Comparison of ENCODE assay signal across 8 cellular contexts in genomic region chr3:169661567-169662214, GRCh38. TPM values are rescaled to one million over a fixed set of nuclear protein-coding genes. Genes with fewer than 3 reads are reported as not detected.
DNase-seq lines count a peak whose midpoint lies in the region; ATAC-seq and TF ChIP-seq lines count a peak whose summit lies in the region.

No MANE protein-coding gene starts in this region.

- H3K9me3 ChIP-seq in A673 (ENCODE audit: low read depth, low read length, poor library complexity, severe bottlenecking) = no peaks in the 10 kb centered on the region
- H3K9me3 ChIP-seq in Panc1 (ENCODE audit: control insufficient read depth, insufficient read depth, low read depth, low read length) = no peaks in the 10 kb centered on the region
- no peaks in the 10 kb centered on the region for H3K9me3 ChIP-seq in lower lobe of right lung
- H3K9me3 ChIP-seq in transverse colon = no peaks in the 10 kb centered on the region

- BruUV-seq in A673 (replicated peaks; lab: Mats Ljungman, UMichigan) (no TSS peak), Panc1 (replicated peaks; lab: Mats Ljungman, UMichigan) (no TSS peak)

- H3K4me1 ChIP-seq in A673 (ENCODE audit: insufficient read depth, low read length, poor library complexity, severe bottlenecking) (peaks cover 8% of the 10 kb centered on the region), Panc1 (ENCODE audit: control insufficient read depth, insufficient read depth, low read length) (peaks cover 10% of the 10 kb centered on the region), lower lobe of right lung (peaks cover 32% of the 10 kb centered on the region), transverse colon (peaks cover 4 to 46% (median 32%) of the 10 kb centered on the region in 4 donors)

- in situ Hi-C loops in GM13977 (cut with MboI; ENCODE audit: low pct_unique_long_range_greater_than_20kb, low sequenced_read_pairs, unreplicated experiment) = loop anchor here (10.0 kb wide), 1 partner anchor 527 kb away; no protein-coding TSS in a partner anchor
- in situ Hi-C loops in Panc1 (cut with HindIII; ENCODE audit: low pct_unique_long_range_greater_than_20kb, low sequenced_read_pairs) = no loop called here
- in situ Hi-C loops in transverse colon (cut with MboI; ENCODE audit: low pct_ligation_motif_present in 1 of 4, low pct_unique_long_range_greater_than_20kb in 1 of 4, low sequenced_read_pairs in 3 of 4) = loop anchor here in 3 of 4 donors (10.0 to 25.0 kb wide), 3 partner anchors 274 to 524 kb away; no protein-coding TSS in a partner anchor

- 1% methylated on average over 36 of the region's 44 CpGs; no CpG with 5 or more reads in 1 of the 2 donors for WGBS in transverse colon (ENCODE audit: low coverage in 1 of 2), 2 donors

- H3K27me3 ChIP-seq in A673 (replicated peaks; ENCODE audit: insufficient read depth, low read depth, low read length, poor library complexity) (peaks cover 94% of the 10 kb centered on the region), Panc1 (ENCODE audit: control insufficient read depth, insufficient read depth, low read length) (peaks cover 81% of the 10 kb centered on the region), lower lobe of right lung (ENCODE audit: low read depth) (peaks cover 80% of the 10 kb centered on the region), transverse colon (peaks cover 98% of the 10 kb centered on the region)

- CTCF ChIA-PET in A673 (lab: Charles Lee) (no interaction called here), Panc1 (lab: Charles Lee) (no interaction called here)

- TF ChIP-seq EP300 in transverse colon (IDR thresholded peaks at IDR 0.05; ENCODE audit: low read depth) = no peak

- DNase-seq in A673 (ENCODE audit: low spot score) = peak; percentile 52
- DNase-seq in GM13977 (ENCODE audit: low spot score) = peak; percentile 65
- no peak for DNase-seq in Panc1 (ENCODE audit: low read depth, low spot score)
- DNase-seq in dedifferentiated amniotic fluid mesenchymal stem cell (ENCODE audit: extremely low spot score) = peak; percentile 36
- DNase-seq in lower lobe of right lung = peak; percentile 56
- peak; percentile 53 for DNase-seq in transverse colon

- TF ChIP-seq POLR2A in transverse colon (IDR thresholded peaks at IDR 0.05) = no peak

- intact Hi-C loops in A673 (cut with micrococcal nuclease; ENCODE audit: unreplicated experiment) = loop anchor here (5.0 to 10.0 kb wide), 2 partner anchors 367 to 524 kb away; no protein-coding TSS in a partner anchor
- intact Hi-C loops in Panc1 (cut with micrococcal nuclease; ENCODE audit: unreplicated experiment) = loop anchor here (5.0 to 10.0 kb wide), 2 partner anchors 794 to 1447 kb away; no protein-coding TSS in a partner anchor
- intact Hi-C loops in lower lobe of right lung (cut with DNase I) = loop anchor here (10.0 kb wide), 1 partner anchor 527 kb away; no protein-coding TSS in a partner anchor
- intact Hi-C loops in transverse colon (cut with DNase I; ENCODE audit: low total_unique reads) = loop anchor here (5.0 to 10.0 kb wide), 2 partner anchors 514 to 797 kb away; no protein-coding TSS in a partner anchor

- POLR2A ChIA-PET in A673 (lab: Charles Lee; ENCODE audit: low non-redundant PET) = no interaction called here
- POLR2A ChIA-PET in Panc1 (lab: Charles Lee) = no interaction called here

- no peak for TF ChIP-seq CTCF in A673 (conservative IDR thresholded peaks at IDR 0.05; ENCODE audit: low read depth, low read length)
- no peak for TF ChIP-seq CTCF in GM13977 (IDR thresholded peaks at IDR 0.05; ENCODE audit: extremely low read depth, insufficient read depth, missing control alignments)
- no peak for TF ChIP-seq CTCF in Panc1 (IDR thresholded peaks at IDR 0.05)
- no peak for TF ChIP-seq CTCF in lower lobe of right lung (IDR thresholded peaks at IDR 0.05)
- peak in 1 of 5 experiments; percentile 63 for TF ChIP-seq CTCF in transverse colon (IDR thresholded peaks at IDR 0.05)

- H3K36me3 ChIP-seq in A673 (ENCODE audit: insufficient read depth, low read length, poor library complexity, severe bottlenecking) (no peaks in the 10 kb centered on the region), Panc1 (ENCODE audit: control insufficient read depth, insufficient read depth, low read length) (no peaks in the 10 kb centered on the region), lower lobe of right lung (no peaks in the 10 kb centered on the region), transverse colon (no peaks in the 10 kb centered on the region)

- peak overlapping the region; percentile 47 for H3K4me3 ChIP-seq in A673 (ENCODE audit: low read depth, low read length, poor library complexity, severe bottlenecking)
- H3K4me3 ChIP-seq in Panc1 (ENCODE audit: low read depth in 2 of 2, low read length in 2 of 2) = peak overlapping the region; percentile 37 to 61
- H3K4me3 ChIP-seq in lower lobe of right lung = peak overlapping the region; percentile 81
- peak overlapping the region; percentile 18 to 66 (median 60) for H3K4me3 ChIP-seq in transverse colon

- peak; percentile 16 for ATAC-seq in HG03095 (IDR thresholded peaks at IDR 0.05; ENCODE audit: unreplicated experiment)
- peak; percentile 66 for ATAC-seq in Panc1
- peak; percentile 3 to 23 for ATAC-seq in lower lobe of right lung
- no peak for ATAC-seq in HG03521 (IDR thresholded peaks at IDR 0.05; ENCODE audit: unreplicated experiment)

- H3K27ac ChIP-seq in A673 (ENCODE audit: low read depth, low read length, poor library complexity, severe bottlenecking) (no peak overlapping the region), Panc1 (ENCODE audit: low read length) (no peak overlapping the region), lower lobe of right lung (peak overlapping the region; percentile 91), transverse colon (peak overlapping the region; percentile 76 to 89 (median 86))

RNA-seq across cellular contexts. Expression of gene MECOM, which starts 1.8 kb away (rescaled TPM):
- total RNA-seq in A673 (2021) (not detected in 2 replicates), Panc1 (2021; ENCODE audit: unreplicated experiment) (0.21 TPM), lower lobe of right lung (92.4 TPM), transverse colon (10 to 100 TPM; 57.2 to 85.1 (median 80.7) TPM)
- not detected for polyA plus RNA-seq in Panc1 (2012; ENCODE audit: insufficient read length)

Comparison
In these comparisons a context has a peak if more than half of its experiments do, and no peak if none do; other contexts are left out.
1. H3K27ac ChIP-seq: peak in lower lobe of right lung (single experiment) and transverse colon (4 of 4); none in A673 (single experiment) and Panc1 (single experiment).
2. RNA of gene MECOM, which starts 1.8 kb away (total RNA-seq): 92.4 TPM in lower lobe of right lung (single experiment) and 57.2 to 85.1 TPM in transverse colon; 0.21 TPM in Panc1 (single experiment) and not detected in A673; every median in the first group is over 10 times any median in the second.
3. Peak in every context shown above with its lines, with median percentiles within 50 percentile points of each other: H3K4me3 ChIP-seq.